ENCODE assay signal across 8 cellular contexts in the genomic region with DNA sequence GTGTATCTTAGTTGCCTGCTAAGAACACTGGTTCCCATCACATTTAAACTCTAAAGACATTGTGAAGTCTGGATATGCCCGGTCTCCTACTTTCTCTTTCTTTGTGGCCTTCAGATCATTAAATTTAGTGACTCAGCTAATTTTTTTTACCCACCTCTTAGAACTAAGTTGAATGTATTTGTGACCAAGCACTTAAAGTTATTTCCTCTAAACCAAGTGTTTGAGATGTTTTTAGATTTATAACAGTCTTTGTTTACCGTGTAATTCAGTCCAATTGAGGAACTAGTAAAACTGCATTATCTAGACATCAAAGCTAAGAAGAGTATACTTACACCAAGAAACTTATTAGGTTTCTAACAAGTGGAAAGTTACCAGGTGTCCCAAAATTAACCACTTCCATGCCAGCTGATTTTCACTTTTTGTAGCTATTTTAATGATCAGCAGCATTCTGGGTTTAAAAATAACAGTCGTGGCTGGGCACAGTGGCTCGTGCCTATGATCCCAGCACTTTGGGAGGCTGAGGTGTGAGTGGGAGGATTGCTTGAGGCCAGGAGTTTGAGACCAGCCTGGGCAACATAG. TPM values are rescaled to one million over a fixed set of nuclear protein-coding genes. Genes with fewer than 3 reads are reported as not detected.
A peak's percentile ranks its signal among the peaks of the same experiment; 100 is the strongest.
DNase-seq lines count a peak whose midpoint lies in the region; ATAC-seq and TF ChIP-seq lines count a peak whose summit lies in the region.

No MANE protein-coding gene starts in this region.

- H3K79me2 ChIP-seq in PC-9 (ENCODE audit: low read depth), result peaks cover 100% of the 10 kb centered on the region

- CTCF ChIA-PET in PC-9 (lab: Charles Lee), result no interaction called here

- H3K36me3 ChIP-seq in PC-9 (ENCODE audit: low read depth) (peaks cover 16% of the 10 kb centered on the region), sigmoid colon (peaks cover 0 to 4% (median 2%) of the 10 kb centered on the region in 4 donors), tibial nerve (peaks cover 0 to 6% (median 0%) of the 10 kb centered on the region in 3 donors)

- H4K20me1 ChIP-seq in PC-9 (ENCODE audit: insufficient read depth), result no peaks in the 10 kb centered on the region

- ATAC-seq in HG03520 (IDR thresholded peaks at IDR 0.05; ENCODE audit: unreplicated experiment), result no peak

- H3K9me3 ChIP-seq in PC-9 (ENCODE audit: insufficient read depth, low read depth) (peaks cover 11% of the 10 kb centered on the region; the same call in 1 of the 2 replicates), sigmoid colon (no peaks in the 10 kb centered on the region), tibial nerve (no peaks in the 10 kb centered on the region)

- TF ChIP-seq CTCF in PC-9 (conservative IDR thresholded peaks at IDR 0.05), result no peak
- TF ChIP-seq CTCF in sigmoid colon (IDR thresholded peaks at IDR 0.05), result no peak
- TF ChIP-seq CTCF in tibial nerve (IDR thresholded peaks at IDR 0.05), result no peak

- intact Hi-C loops in PC-9 (cut with micrococcal nuclease; ENCODE audit: unreplicated experiment), result loop anchor here (1.0 kb wide), 1 partner anchor 12 kb away; no protein-coding TSS in a partner anchor
- intact Hi-C loops in sigmoid colon (cut with DNase I), result loop anchor here (5.0 kb wide), 2 partner anchors 52 to 63 kb away; partner anchors contain the start of gene ARHGAP35

- peak; percentile 49 for DNase-seq in GM03348 (ENCODE audit: low spot score)
- peak in 1 of 2 experiments; percentile 91 for DNase-seq in PC-9
- peak; percentile 17 for DNase-seq in fibroblast of gingiva (ENCODE audit: low read depth)
- DNase-seq in sigmoid colon, result no peak
- no peak for DNase-seq in C1 segment of cervical spinal cord (lab: John Stamatoyannopoulos, UW)
- no peak for DNase-seq in HK-2 (ENCODE audit: unreplicated experiment)
- no peak for DNase-seq in tibial nerve (ENCODE audit: low spot score in 2 of 2)

- TF ChIP-seq POLR2A in sigmoid colon (IDR thresholded peaks at IDR 0.05), result no peak
- TF ChIP-seq POLR2A in tibial nerve (IDR thresholded peaks at IDR 0.05), result no peak

- TF ChIP-seq EP300 in sigmoid colon (IDR thresholded peaks at IDR 0.05) (no peak), tibial nerve (IDR thresholded peaks at IDR 0.05) (no peak)

- peak overlapping the region; percentile 77 for H3K4me2 ChIP-seq in PC-9

- BruUV-seq in PC-9 (replicated peaks; lab: Mats Ljungman, UMichigan), result no TSS peak

- H2AFZ ChIP-seq in PC-9, result no peak overlapping the region

- H3K4me3 ChIP-seq in PC-9 (peak overlapping the region; percentile 29; the same call in 1 of the 2 replicates), sigmoid colon (peak overlapping the region in 1 of 4 donors; percentile 3), tibial nerve (no peak overlapping the region)

- H3K4me1 ChIP-seq in PC-9 (replicated peaks; ENCODE audit: insufficient read depth) (peaks cover 55% of the 10 kb centered on the region), sigmoid colon (peaks cover 0 to 66% (median 49%) of the 10 kb centered on the region in 4 donors), tibial nerve (peaks cover 0 to 53% (median 28%) of the 10 kb centered on the region in 4 donors)

- POLR2A ChIA-PET in PC-9 (lab: Charles Lee; ENCODE audit: unreplicated experiment), result interaction anchor here (0.7 kb wide), 3 partner anchors 11 to 32 kb away, joined by 3 read pairs; no protein-coding TSS in a partner anchor

- H3K27me3 ChIP-seq in PC-9 (ENCODE audit: insufficient read depth, low read depth) (no peaks in the 10 kb centered on the region), sigmoid colon (no peaks in the 10 kb centered on the region), tibial nerve (no peaks in the 10 kb centered on the region)

- peak overlapping the region; percentile 82 for H3K27ac ChIP-seq in PC-9
- peak overlapping the region; percentile 18 to 75 (median 64) for H3K27ac ChIP-seq in sigmoid colon
- peak overlapping the region in 2 of 4 donors; percentile 3 to 35 for H3K27ac ChIP-seq in tibial nerve

- H3K9me2 ChIP-seq in PC-9 (ENCODE audit: insufficient read depth), result no peaks in the 10 kb centered on the region

- H3F3A ChIP-seq in PC-9 (ENCODE audit: insufficient read depth, low read depth), result peaks cover 64% of the 10 kb centered on the region

- 32 to 33% methylated on average over 4 of the region's 4 CpGs for WGBS in sigmoid colon, 2 donors
- 41 to 47% methylated on average over 4 of the region's 4 CpGs for WGBS in tibial nerve, 2 donors

RNA-seq across cellular contexts. Expression of gene ARHGAP35, which starts 53.1 kb away (rescaled TPM):
- total RNA-seq in PC-9 (2021) (87.8 and 104 TPM in 2 replicates), sigmoid colon (10 to 100 TPM; 33.9 to 55.7 (median 36.7) TPM), tibial nerve (10 to 100 TPM; 43.3 to 50.3 (median 48.6) TPM)
- 10 to 100 TPM; 11.4 to 35.6 (median 20.3) TPM for polyA plus RNA-seq in sigmoid colon

Comparison
In these comparisons a context has a peak if more than half of its experiments do, and no peak if none do; other contexts are left out.
1. DNase-seq: peak in GM03348 (single experiment) and fibroblast of gingiva (single experiment); none in sigmoid colon (single experiment), C1 segment of cervical spinal cord (0 of 14), HK-2 (single experiment) and tibial nerve (0 of 2).